11 cellular contexts compared by ENCODE assay signal in genomic region chr11:117816846-117817212, GRCh38. TPM values are rescaled to one million over a fixed set of nuclear protein-coding genes. Genes with fewer than 3 reads are reported as not detected.
DNase-seq lines count a peak whose midpoint lies in the region; ATAC-seq and TF ChIP-seq lines count a peak whose summit lies in the region.
"Had no signal": no experiment of that assay in that cellular context is flagged by ENCODE, and none has a peak within 500 bp of the region (broad histone marks: within the 10 kb centered on the region; RNA-seq: fewer than 3 reads in every experiment).

No MANE protein-coding gene starts in this region.

- H3K4me1 ChIP-seq in colonic mucosa, result peaks cover 18% of the 10 kb centered on the region
- H3K4me1 ChIP-seq in prostate gland (replicated peaks), result peaks cover 5% of the 10 kb centered on the region

- H3K27me3 ChIP-seq in HL-60 (ENCODE audit: insufficient read depth, poor library complexity, severe bottlenecking), result no peaks in the 10 kb centered on the region
- H3K27me3 ChIP-seq in colonic mucosa, result no peaks in the 10 kb centered on the region
- H3K27me3 ChIP-seq in prostate gland (replicated peaks; ENCODE audit: insufficient read depth), result no peaks in the 10 kb centered on the region
- H3K27me3 ChIP-seq: heart left ventricle had no signal

- 77% methylated on average over 3 of the region's 3 CpGs for WGBS in prostate gland

- H3K4me3 ChIP-seq in HL-60 (replicated peaks; ENCODE audit: insufficient read depth, low read length), result no peak overlapping the region
- H3K4me3 ChIP-seq in colonic mucosa, result no peak overlapping the region
- H3K4me3 ChIP-seq in prostate gland, result no peak overlapping the region

- intact Hi-C loops in colonic mucosa (cut with DNase I) (loop anchor here (2.0 kb wide), 1 partner anchor 390 kb away; no protein-coding TSS in a partner anchor), prostate gland (cut with DNase I) (loop anchor here (2.0 to 5.0 kb wide), 3 partner anchors 235 to 390 kb away; no protein-coding TSS in a partner anchor)

- peak; percentile 10 for ATAC-seq in omental fat pad (ENCODE audit: low FRiP score)

- H3K9me3 ChIP-seq in colonic mucosa, result no peaks in the 10 kb centered on the region
- no peaks in the 10 kb centered on the region for H3K9me3 ChIP-seq in prostate gland
- H3K9me3 ChIP-seq: heart left ventricle had no signal

- in situ Hi-C loops in Caki2 (cut with HindIII; ENCODE audit: low pct_unique_long_range_greater_than_20kb, low sequenced_read_pairs), result no loop called here

- TF ChIP-seq CTCF in HL-60 (IDR thresholded peaks at IDR 0.05; ENCODE audit: insufficient read depth, low read length) (no peak), colonic mucosa (IDR thresholded peaks at IDR 0.05) (no peak), omental fat pad (IDR thresholded peaks at IDR 0.05) (no peak), prostate gland (IDR thresholded peaks at IDR 0.05) (no peak)

- no peak for TF ChIP-seq POLR2A in prostate gland (IDR thresholded peaks at IDR 0.05)

- no peak overlapping the region for H3K9ac ChIP-seq in colonic mucosa (ENCODE audit: low read depth in 2 of 2, low read length in 2 of 2)

- H3K27ac ChIP-seq in HL-60 (replicated peaks) (peak overlapping the region; percentile 69), colonic mucosa (peak overlapping the region; percentile 67), prostate gland (no peak overlapping the region)

- H3K36me3 ChIP-seq in colonic mucosa (no peaks in the 10 kb centered on the region), prostate gland (no peaks in the 10 kb centered on the region)
- H3K36me3 ChIP-seq: heart left ventricle had no signal

- DNase-seq in Caki2 (ENCODE audit: low read depth) (peak; percentile 58), HL-60 (ENCODE audit: low read depth in 1 of 2, low spot score in 1 of 2) (peak in 1 of 2 experiments; percentile 38), colonic mucosa (no peak), omental fat pad (ENCODE audit: low spot score) (no peak), dermis blood vessel endothelial cell (no peak), GOT3 (lab: John Stamatoyannopoulos, UW) (no peak), prostate gland (ENCODE audit: low spot score) (no peak), HCEC 1CT (no peak)
- DNase-seq: NCI-H748 treated with DMSO at 0.1 percent for 48 hours had no signal

RNA-seq across cellular contexts. Expression of gene FXYD2, which starts 7.7 kb away (rescaled TPM):
- total RNA-seq in Caki2 (2014; rRNA removed; shearing (Covaris generic); ENCODE audit: low replicate concordance), result 427 and 456 TPM in 2 replicates
- total RNA-seq in colonic mucosa, result 1 to 10 TPM in 1 of 2 donors, under 1 TPM in 1; 0.98 to 1.5 TPM
- 1 to 10 TPM; 1.1 to 4.3 (median 2.0) TPM for total RNA-seq in omental fat pad
- total RNA-seq in dermis blood vessel endothelial cell, result 0.74 and 4.6 TPM in 2 replicates
- total RNA-seq in prostate gland, result 1 to 10 TPM in 1 of 2 donors, under 1 TPM in 1; 0.87 to 1.8 TPM
- total RNA-seq: osteocyte had no signal

RNA-seq across cellular contexts. Expression of gene DSCAML1, which starts 19.8 kb away (rescaled TPM):
- 1.4 and 5.4 TPM in 2 replicates for total RNA-seq in Caki2 (2014; rRNA removed; shearing (Covaris generic); ENCODE audit: low replicate concordance)
- total RNA-seq in colonic mucosa (1 to 10 TPM; 1.2 to 4.3 TPM), omental fat pad (10 to 100 TPM in 1 of 4 donors, 1 to 10 TPM in 2, under 1 TPM in 1; 0.95 to 10.9 (median 3.9) TPM), dermis blood vessel endothelial cell (under 0.01 TPM in 1 of 2 replicates, not detected in the other), prostate gland (1 to 10 TPM in 1 of 2 donors, under 1 TPM in 1; 0.14 to 2.8 TPM)
- total RNA-seq: osteocyte had no signal

RNA-seq across cellular contexts. Expression of gene FXYD6, which starts 59.6 kb away (rescaled TPM):
- not detected in 2 replicates for total RNA-seq in Caki2 (2014; rRNA removed; shearing (Covaris generic); ENCODE audit: low replicate concordance)
- total RNA-seq in colonic mucosa (10 to 100 TPM in 1 of 2 donors, 1 to 10 TPM in 1; 6.4 to 29.8 TPM), omental fat pad (10 to 100 TPM; 21.5 to 79.9 (median 25.6) TPM), dermis blood vessel endothelial cell (1.1 and 1.7 TPM in 2 replicates), prostate gland (100 to 1,000 TPM in 1 of 2 donors, 10 to 100 TPM in 1; 29.6 to 366 TPM)

Comparison
In these comparisons a context has a peak if more than half of its experiments do, and no peak if none do; other contexts are left out.
1. H3K27ac ChIP-seq: peak in HL-60 (single experiment) and colonic mucosa (single experiment); none in prostate gland (0 of 2).
2. RNA of gene FXYD2, which starts 7.7 kb away (total RNA-seq): 427 to 456 TPM in Caki2; 0.74 to 4.6 TPM in dermis blood vessel endothelial cell, 1.1 to 4.3 TPM in omental fat pad, 0.87 to 1.8 TPM in prostate gland and 0.98 to 1.5 TPM in colonic mucosa; every median in the first group is over 10 times any median in the second.